1 cellular context compared by ENCODE assay signal in genomic region chr1:6157528-6158174, GRCh38.
TF ChIP-seq lines count a peak whose summit lies in the region.

No MANE protein-coding gene starts in this region.

TF ChIP-seq in HepG2, 621 proteins besides CTCF, POLR2A, EP300 and RAD21 (continued from another document):
- TF ChIP-seq PATZ1 (CRISPR knock-in tag; IDR thresholded peaks at IDR 0.05) (no peak), AGO1 (IDR thresholded peaks at IDR 0.05; ENCODE audit: low read depth, low read length, poor library complexity, severe bottlenecking) (no peak), TCF7 (IDR thresholded peaks at IDR 0.05; ENCODE audit: low read depth) (0 out of 2 replicates have a peak, but pooled peaks have one; percentile 23), TFAP4 (IDR thresholded peaks at IDR 0.05; ENCODE audit: borderline replicate concordance, low read depth) (peak; percentile 40; the same call in 1 of the 2 replicates), BRCA1 (CRISPR knock-in tag; IDR thresholded peaks at IDR 0.05) (no peak), HMG20A (CRISPR knock-in tag; IDR thresholded peaks at IDR 0.05; ENCODE audit: borderline replicate concordance) (peak; percentile 42; the same call in 1 of the 2 replicates), SMAD9 (CRISPR knock-in tag; IDR thresholded peaks at IDR 0.05) (no peak), SOX13 (IDR thresholded peaks at IDR 0.05) (peak; percentile 60; the same call in 1 of the 2 replicates), SOX13 (CRISPR knock-in tag; conservative IDR thresholded peaks at IDR 0.05 in 1 of 2, IDR thresholded peaks at IDR 0.05 in 1 of 2) (peak in 1 of 2 experiments; percentile 57; a peak in 2 of 4 replicates), ATF7 (IDR thresholded peaks at IDR 0.05) (no peak), ATF7 (CRISPR knock-in tag; IDR thresholded peaks at IDR 0.05) (no peak), ZKSCAN8 (CRISPR knock-in tag; IDR thresholded peaks at IDR 0.05; ENCODE audit: borderline replicate concordance) (no peak), ZNF136 (CRISPR knock-in tag; IDR thresholded peaks at IDR 0.05; ENCODE audit: low read depth) (no peak), SAP130 (CRISPR knock-in tag; IDR thresholded peaks at IDR 0.05; ENCODE audit: low read depth) (peak; percentile 49; the same call in 1 of the 2 replicates), ZNF660 (CRISPR knock-in tag; IDR thresholded peaks at IDR 0.05; ENCODE audit: borderline replicate concordance, low read depth) (no peak), IKZF5 (CRISPR knock-in tag; IDR thresholded peaks at IDR 0.05) (no peak), FOSL1 (CRISPR knock-in tag; IDR thresholded peaks at IDR 0.05; ENCODE audit: borderline replicate concordance) (0 out of 2 replicates have a peak, but pooled peaks have one; percentile 28), SOX5 (CRISPR knock-in tag; IDR thresholded peaks at IDR 0.05; ENCODE audit: borderline replicate concordance) (peak; percentile 51; the same call in 1 of the 2 replicates), CEBPZ (IDR thresholded peaks at IDR 0.05; ENCODE audit: low read length) (no peak), FOXK2 (IDR thresholded peaks at IDR 0.05) (no peak), ZNF274 (CRISPR knock-in tag; IDR thresholded peaks at IDR 0.05) (0 out of 2 replicates have a peak, but pooled peaks have one; percentile 42), MIER2 (CRISPR knock-in tag; IDR thresholded peaks at IDR 0.05) (peak; percentile 62), THRA (CRISPR knock-in tag; IDR thresholded peaks at IDR 0.05; ENCODE audit: borderline replicate concordance) (peak; percentile 39; the same call in 1 of the 2 replicates), LCORL (IDR thresholded peaks at IDR 0.05) (no peak), LCORL (CRISPR knock-in tag; IDR thresholded peaks at IDR 0.05) (peak; percentile 47; the same call in 1 of the 2 replicates), BRD4 (CRISPR knock-in tag; IDR thresholded peaks at IDR 0.05) (no peak), NCOA2 (CRISPR knock-in tag; IDR thresholded peaks at IDR 0.05) (peak; percentile 33; the same call in 1 of the 2 replicates)
- TF ChIP-seq, protein P1, sequence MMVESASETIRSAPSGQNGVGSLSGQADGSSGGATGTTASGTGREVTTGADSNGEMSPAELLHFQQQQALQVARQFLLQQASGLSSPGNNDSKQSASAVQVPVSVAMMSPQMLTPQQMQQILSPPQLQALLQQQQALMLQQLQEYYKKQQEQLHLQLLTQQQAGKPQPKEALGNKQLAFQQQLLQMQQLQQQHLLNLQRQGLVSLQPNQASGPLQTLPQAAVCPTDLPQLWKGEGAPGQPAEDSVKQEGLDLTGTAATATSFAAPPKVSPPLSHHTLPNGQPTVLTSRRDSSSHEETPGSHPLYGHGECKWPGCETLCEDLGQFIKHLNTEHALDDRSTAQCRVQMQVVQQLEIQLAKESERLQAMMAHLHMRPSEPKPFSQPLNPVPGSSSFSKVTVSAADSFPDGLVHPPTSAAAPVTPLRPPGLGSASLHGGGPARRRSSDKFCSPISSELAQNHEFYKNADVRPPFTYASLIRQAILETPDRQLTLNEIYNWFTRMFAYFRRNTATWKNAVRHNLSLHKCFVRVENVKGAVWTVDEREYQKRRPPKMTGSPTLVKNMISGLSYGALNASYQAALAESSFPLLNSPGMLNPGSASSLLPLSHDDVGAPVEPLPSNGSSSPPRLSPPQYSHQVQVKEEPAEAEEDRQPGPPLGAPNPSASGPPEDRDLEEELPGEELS (CRISPR knock-in tag; IDR thresholded peaks at IDR 0.05): peak; percentile 50; the same call in 1 of the 2 replicates
- TF ChIP-seq, protein P2, sequence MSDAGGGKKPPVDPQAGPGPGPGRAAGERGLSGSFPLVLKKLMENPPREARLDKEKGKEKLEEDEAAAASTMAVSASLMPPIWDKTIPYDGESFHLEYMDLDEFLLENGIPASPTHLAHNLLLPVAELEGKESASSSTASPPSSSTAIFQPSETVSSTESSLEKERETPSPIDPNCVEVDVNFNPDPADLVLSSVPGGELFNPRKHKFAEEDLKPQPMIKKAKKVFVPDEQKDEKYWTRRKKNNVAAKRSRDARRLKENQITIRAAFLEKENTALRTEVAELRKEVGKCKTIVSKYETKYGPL (CRISPR knock-in tag; IDR thresholded peaks at IDR 0.05): no peak
- TF ChIP-seq, protein P3, sequence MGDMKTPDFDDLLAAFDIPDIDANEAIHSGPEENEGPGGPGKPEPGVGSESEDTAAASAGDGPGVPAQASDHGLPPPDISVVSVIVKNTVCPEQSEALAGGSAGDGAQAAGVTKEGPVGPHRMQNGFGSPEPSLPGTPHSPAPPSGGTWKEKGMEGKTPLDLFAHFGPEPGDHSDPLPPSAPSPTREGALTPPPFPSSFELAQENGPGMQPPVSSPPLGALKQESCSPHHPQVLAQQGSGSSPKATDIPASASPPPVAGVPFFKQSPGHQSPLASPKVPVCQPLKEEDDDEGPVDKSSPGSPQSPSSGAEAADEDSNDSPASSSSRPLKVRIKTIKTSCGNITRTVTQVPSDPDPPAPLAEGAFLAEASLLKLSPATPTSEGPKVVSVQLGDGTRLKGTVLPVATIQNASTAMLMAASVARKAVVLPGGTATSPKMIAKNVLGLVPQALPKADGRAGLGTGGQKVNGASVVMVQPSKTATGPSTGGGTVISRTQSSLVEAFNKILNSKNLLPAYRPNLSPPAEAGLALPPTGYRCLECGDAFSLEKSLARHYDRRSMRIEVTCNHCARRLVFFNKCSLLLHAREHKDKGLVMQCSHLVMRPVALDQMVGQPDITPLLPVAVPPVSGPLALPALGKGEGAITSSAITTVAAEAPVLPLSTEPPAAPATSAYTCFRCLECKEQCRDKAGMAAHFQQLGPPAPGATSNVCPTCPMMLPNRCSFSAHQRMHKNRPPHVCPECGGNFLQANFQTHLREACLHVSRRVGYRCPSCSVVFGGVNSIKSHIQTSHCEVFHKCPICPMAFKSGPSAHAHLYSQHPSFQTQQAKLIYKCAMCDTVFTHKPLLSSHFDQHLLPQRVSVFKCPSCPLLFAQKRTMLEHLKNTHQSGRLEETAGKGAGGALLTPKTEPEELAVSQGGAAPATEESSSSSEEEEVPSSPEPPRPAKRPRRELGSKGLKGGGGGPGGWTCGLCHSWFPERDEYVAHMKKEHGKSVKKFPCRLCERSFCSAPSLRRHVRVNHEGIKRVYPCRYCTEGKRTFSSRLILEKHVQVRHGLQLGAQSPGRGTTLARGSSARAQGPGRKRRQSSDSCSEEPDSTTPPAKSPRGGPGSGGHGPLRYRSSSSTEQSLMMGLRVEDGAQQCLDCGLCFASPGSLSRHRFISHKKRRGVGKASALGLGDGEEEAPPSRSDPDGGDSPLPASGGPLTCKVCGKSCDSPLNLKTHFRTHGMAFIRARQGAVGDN (CRISPR knock-in tag; IDR thresholded peaks at IDR 0.05): peak; percentile 21; the same call in 1 of the 2 replicates
